Comparison of ENCODE assay signal across 9 cellular contexts in the genomic region with DNA sequence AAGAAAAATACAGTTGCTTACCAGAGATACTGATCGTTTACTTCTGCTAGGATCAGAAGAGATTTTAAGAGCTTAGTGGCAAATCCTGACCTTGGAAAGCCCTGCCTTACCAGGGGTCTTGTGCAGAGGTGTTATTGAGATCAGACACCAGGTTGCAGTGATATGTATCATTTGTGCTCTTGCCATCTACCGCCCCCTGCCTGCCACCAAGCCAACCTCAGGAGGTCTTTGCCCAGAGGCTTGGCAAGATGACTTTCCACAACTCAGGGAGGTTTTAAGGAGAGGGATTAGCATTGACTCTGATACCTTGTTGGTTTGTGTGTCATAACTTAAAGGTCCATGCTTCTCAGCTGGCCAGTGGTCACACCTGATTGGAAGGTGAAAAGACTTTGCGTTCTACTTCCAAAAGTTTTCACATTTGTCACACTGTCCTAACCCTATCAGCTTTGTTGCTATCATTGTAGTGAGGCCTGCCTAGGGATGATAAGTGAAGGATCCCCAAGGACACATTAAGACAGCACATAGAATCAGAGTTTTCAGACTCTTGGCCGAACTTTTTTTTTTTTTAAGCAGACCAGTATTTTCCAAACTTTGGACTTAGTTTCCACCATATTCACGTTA. TPM values are rescaled to one million over a fixed set of nuclear protein-coding genes. Genes with fewer than 3 reads are reported as not detected.
DNase-seq lines count a peak whose midpoint lies in the region; ATAC-seq and TF ChIP-seq lines count a peak whose summit lies in the region.
"Had no signal": no experiment of that assay in that cellular context is flagged by ENCODE, and none has a peak within 500 bp of the region (broad histone marks: within the 10 kb centered on the region; RNA-seq: fewer than 3 reads in every experiment).

No MANE protein-coding gene starts in this region.

- H3K27me3 ChIP-seq in lung (ENCODE audit: control insufficient read depth, insufficient read depth), result no peaks in the 10 kb centered on the region
- H3K27me3 ChIP-seq: SJSA1 had no signal

- no peaks in the 10 kb centered on the region for H3K9me3 ChIP-seq in lung (ENCODE audit: control insufficient read depth in 2 of 2, insufficient read depth in 1 of 2, low read length in 1 of 2)
- H3K9me3 ChIP-seq: SJSA1 had no signal

- H3K36me3 ChIP-seq in lung (ENCODE audit: control insufficient read depth in 2 of 2, insufficient read depth in 2 of 2, low read length in 2 of 2), result no peaks in the 10 kb centered on the region
- H3K36me3 ChIP-seq: SJSA1 had no signal

- peak overlapping the region in 1 of 2 donors; percentile 26 for H3K27ac ChIP-seq in lung (ENCODE audit: low read depth in 1 of 2, low read length in 1 of 2)
- H3K27ac ChIP-seq: SJSA1 had no signal

- DNase-seq in COLO829 (ENCODE audit: low spot score), result peak; percentile 43
- peak; percentile 52 for DNase-seq in LHCN-M2 (ENCODE audit: low read depth)
- DNase-seq in cardiac fibroblast (ENCODE audit: low read depth in 2 of 2), result peak; percentile 56 to 63
- peak; percentile 51 for DNase-seq in lung (ENCODE audit: low spot score)
- DNase-seq in stimulated activated CD8-positive, alpha-beta memory T cell treated with anti-CD3 and anti-CD28 coated beads, Interleukin-7, amount 100 ng/mL, for 4 hours (ENCODE audit: low read depth in 2 of 2), result peak; percentile 35
- DNase-seq in cerebellar nuclear complex (lab: John Stamatoyannopoulos, UW), result no peak

- peaks cover 9 to 46% of the 10 kb centered on the region in 2 donors for H3K4me1 ChIP-seq in lung (ENCODE audit: control insufficient read depth in 2 of 2, insufficient read depth in 2 of 2, low read length in 2 of 2)
- H3K4me1 ChIP-seq: SJSA1 had no signal

- ATAC-seq in GM21360 (IDR thresholded peaks at IDR 0.05; ENCODE audit: unreplicated experiment) (peak; percentile 77), lung (ENCODE audit: insufficient read depth, low FRiP score) (peak; percentile 58)

- WGBS in lung, 2 donors, result 67 to 70% methylated on average over 5 of the region's 5 CpGs

- H3K4me3 ChIP-seq in WI38 (ENCODE audit: low read depth, low read length), result no peak overlapping the region
- no peak overlapping the region for H3K4me3 ChIP-seq in cardiac fibroblast (replicated peaks in 1 of 2; ENCODE audit: low read depth in 2 of 2, low read length in 2 of 2)
- no peak overlapping the region for H3K4me3 ChIP-seq in lung
- H3K4me3 ChIP-seq: SJSA1 had no signal

- peak; percentile 75 for TF ChIP-seq CTCF in WI38 (IDR thresholded peaks at IDR 0.05; ENCODE audit: low read depth, low read length)
- TF ChIP-seq CTCF in cardiac fibroblast (IDR thresholded peaks at IDR 0.05; ENCODE audit: low read depth, low read length), result peak; percentile 75
- peak; percentile 53 for TF ChIP-seq CTCF in lung (IDR thresholded peaks at IDR 0.05; ENCODE audit: control extremely low read depth, extremely low read depth)

RNA-seq across cellular contexts. Expression of gene MGAT5, which starts 46.2 kb away (rescaled TPM):
- 32.5 and 33.1 TPM in 2 replicates for total RNA-seq in LHCN-M2 (2014; rRNA removed)
- polyA plus RNA-seq in LHCN-M2 (2012), result 15.4 TPM
- 10 to 100 TPM; 48.0 to 53.7 TPM for total RNA-seq in lung
- 10 to 100 TPM in 1 of 2 donors, 1 to 10 TPM in 1; 3.6 to 14.6 TPM for polyA plus RNA-seq in lung

Comparison
In these comparisons a context has a peak if more than half of its experiments do, and no peak if none do; other contexts are left out.
1. DNase-seq: peak in COLO829 (single experiment), LHCN-M2 (single experiment), cardiac fibroblast (2 of 2), lung (single experiment) and stimulated activated CD8-positive, alpha-beta memory T cell treated with anti-CD3 and anti-CD28 coated beads, Interleukin-7, amount 100 ng/mL, for 4 hours (2 of 2); none in cerebellar nuclear complex (0 of 2).
2. Peak in every context shown above with its lines, with median percentiles within 50 percentile points of each other: CTCF ChIP-seq.